ENCODE assay signal across 8 cellular contexts in genomic region chr14:74083784-74084276, GRCh38. TPM values are rescaled to one million over a fixed set of nuclear protein-coding genes. Genes with fewer than 3 reads are reported as not detected.
DNase-seq lines count a peak whose midpoint lies in the region; ATAC-seq and TF ChIP-seq lines count a peak whose summit lies in the region.

No MANE protein-coding gene starts in this region.

- H3K4me1 ChIP-seq in mammary epithelial cell (ENCODE audit: insufficient read depth, low read length) (peaks cover 16% of the 10 kb centered on the region), upper lobe of left lung (peaks cover 33 to 38% (median 35%) of the 10 kb centered on the region in 4 donors)

- H3K27ac ChIP-seq in mammary epithelial cell (ENCODE audit: insufficient read depth, low read depth, low read length) = peak overlapping the region; percentile 62
- peak overlapping the region; percentile 84 to 95 (median 88) for H3K27ac ChIP-seq in upper lobe of left lung

- WGBS in mammary epithelial cell (ENCODE audit: low coverage, missing lambda C conversion rate) = 0% methylated on average over 8 of the region's 15 CpGs
- WGBS in lower leg skin, 2 donors = 0 to 1% methylated on average over 15 of the region's 15 CpGs
- WGBS in upper lobe of left lung, 2 donors = 2% methylated on average over 15 of the region's 15 CpGs

- intact Hi-C loops in mammary epithelial cell (cut with micrococcal nuclease) (loop anchor here (2.0 kb wide), 1 partner anchor 21 kb away; no protein-coding TSS in a partner anchor), lower leg skin (cut with DNase I; ENCODE audit: low total_unique reads) (no loop called here)

- TF ChIP-seq POLR2A in lower leg skin (IDR thresholded peaks at IDR 0.05) = no peak
- TF ChIP-seq POLR2A in upper lobe of left lung (IDR thresholded peaks at IDR 0.05) = no peak

- CTCF ChIA-PET in mammary epithelial cell (lab: Charles Lee; ENCODE audit: low non-redundant PET) = no interaction called here

- H3K27me3 ChIP-seq in mammary epithelial cell (ENCODE audit: insufficient read depth, low read length) (no peaks in the 10 kb centered on the region), upper lobe of left lung (no peaks in the 10 kb centered on the region)

- H3K9ac ChIP-seq in mammary epithelial cell (ENCODE audit: insufficient read depth, low read length) = peak overlapping the region; percentile 77

- peak overlapping the region; percentile 83 for H3K4me2 ChIP-seq in mammary epithelial cell (ENCODE audit: insufficient read depth, low read depth, low read length)

- peak overlapping the region; percentile 99 for H2AFZ ChIP-seq in mammary epithelial cell (ENCODE audit: low read depth, low read length)

- H3K4me3 ChIP-seq in mammary epithelial cell (replicated peaks in 1 of 3; ENCODE audit: insufficient read depth in 1 of 3, low read depth in 2 of 3, low read length in 3 of 3) = peak overlapping the region; percentile 66 to 76 (median 76)
- H3K4me3 ChIP-seq in lower leg skin (ENCODE audit: low read depth, poor library complexity, severe bottlenecking) = peak overlapping the region; percentile 78
- peak overlapping the region; percentile 75 to 97 (median 88) for H3K4me3 ChIP-seq in upper lobe of left lung

- H3K36me3 ChIP-seq in mammary epithelial cell (ENCODE audit: insufficient read depth, low read length) (no peaks in the 10 kb centered on the region), upper lobe of left lung (no peaks in the 10 kb centered on the region)

- TSS peak; percentile 35 for BruUV-seq in mammary epithelial cell (replicated peaks; lab: Mats Ljungman, UMichigan)

- no peak for DNase-seq in mammary epithelial cell
- DNase-seq in lower leg skin (ENCODE audit: low spot score in 2 of 2) = no peak
- no peak for DNase-seq in upper lobe of left lung
- no peak for DNase-seq in NCI-H2227 treated with DMSO at 0.1 percent for 48 hours (lab: John Stamatoyannopoulos, UW)
- no peak for DNase-seq in SK-N-DZ (ENCODE audit: low spot score)

- peak; percentile 11 for ATAC-seq in GM19351 (IDR thresholded peaks at IDR 0.05; ENCODE audit: unreplicated experiment)
- ATAC-seq in HG03571 (IDR thresholded peaks at IDR 0.05; ENCODE audit: unreplicated experiment) = peak; percentile 17
- ATAC-seq in upper lobe of left lung (ENCODE audit: low FRiP score in 2 of 2) = peak in 1 of 2 donors; percentile 13
- no peak for ATAC-seq in GM21526 (IDR thresholded peaks at IDR 0.05; ENCODE audit: low FRiP score, unreplicated experiment)

- in situ Hi-C loops in mammary epithelial cell (cut with MboI; ENCODE audit: low sequenced_read_pairs in 2 of 2) = no loop called here

- TF ChIP-seq CTCF in mammary epithelial cell (conservative IDR thresholded peaks at IDR 0.05 in 1 of 2, IDR thresholded peaks at IDR 0.05 in 1 of 2; ENCODE audit: extremely low read depth in 1 of 2, insufficient read depth in 1 of 2, low read depth in 1 of 2, low read length in 2 of 2) (no peak), lower leg skin (IDR thresholded peaks at IDR 0.05) (no peak), upper lobe of left lung (IDR thresholded peaks at IDR 0.05) (no peak)

- no peaks in the 10 kb centered on the region for H3K9me3 ChIP-seq in mammary epithelial cell (replicated peaks; ENCODE audit: insufficient read depth, low read length)
- H3K9me3 ChIP-seq in upper lobe of left lung = no peaks in the 10 kb centered on the region

- dilution Hi-C loops in mammary epithelial cell (cut with HindIII; ENCODE audit: low sequenced_read_pairs) = no loop called here

- peaks cover 18% of the 10 kb centered on the region for H3K79me2 ChIP-seq in mammary epithelial cell (ENCODE audit: insufficient read depth, low read length)

- no peaks in the 10 kb centered on the region for H4K20me1 ChIP-seq in mammary epithelial cell (ENCODE audit: insufficient read depth, low read length)

- no peak for TF ChIP-seq EP300 in upper lobe of left lung (IDR thresholded peaks at IDR 0.05)

RNA-seq across cellular contexts. Expression of gene ALDH6A1, which starts 0.4 kb away (rescaled TPM):
- total RNA-seq in mammary epithelial cell (10 to 100 TPM in 1 of 2 donors, 1 to 10 TPM in 1; 8.4 to 10.2 TPM), lower leg skin (10 to 100 TPM; 12.7 to 37.5 (median 20.0) TPM), upper lobe of left lung (10 to 100 TPM; 10.4 to 48.0 (median 30.5) TPM)
- 4.9 TPM for polyA plus RNA-seq in mammary epithelial cell
- 2.5 TPM for polyA minus RNA-seq in mammary epithelial cell
- 9.8 and 10.4 TPM in 2 replicates for polyA plus RNA-seq in SK-N-DZ (2014; cell fraction: cytosol; rRNA removed)
- 7.4 and 9.6 TPM in 2 replicates for polyA plus RNA-seq in SK-N-DZ (2014; cell fraction: nucleus; rRNA removed)

RNA-seq across cellular contexts. Expression of gene LIN52, which starts 0.9 kb away (rescaled TPM):
- total RNA-seq in mammary epithelial cell (1 to 10 TPM; 3.8 to 10.0 TPM), lower leg skin (1 to 10 TPM; 5.6 to 7.9 (median 5.8) TPM), upper lobe of left lung (1 to 10 TPM; 5.8 to 9.7 (median 8.8) TPM)
- 5.7 TPM for polyA plus RNA-seq in mammary epithelial cell
- 17.8 TPM for polyA minus RNA-seq in mammary epithelial cell
- polyA plus RNA-seq in SK-N-DZ (2014; cell fraction: cytosol; rRNA removed) = 26.9 and 33.0 TPM in 2 replicates
- 4.9 and 6.5 TPM in 2 replicates for polyA plus RNA-seq in SK-N-DZ (2014; cell fraction: nucleus; rRNA removed)
